ENCODE assay signal across 8 cellular contexts in the genomic region with DNA sequence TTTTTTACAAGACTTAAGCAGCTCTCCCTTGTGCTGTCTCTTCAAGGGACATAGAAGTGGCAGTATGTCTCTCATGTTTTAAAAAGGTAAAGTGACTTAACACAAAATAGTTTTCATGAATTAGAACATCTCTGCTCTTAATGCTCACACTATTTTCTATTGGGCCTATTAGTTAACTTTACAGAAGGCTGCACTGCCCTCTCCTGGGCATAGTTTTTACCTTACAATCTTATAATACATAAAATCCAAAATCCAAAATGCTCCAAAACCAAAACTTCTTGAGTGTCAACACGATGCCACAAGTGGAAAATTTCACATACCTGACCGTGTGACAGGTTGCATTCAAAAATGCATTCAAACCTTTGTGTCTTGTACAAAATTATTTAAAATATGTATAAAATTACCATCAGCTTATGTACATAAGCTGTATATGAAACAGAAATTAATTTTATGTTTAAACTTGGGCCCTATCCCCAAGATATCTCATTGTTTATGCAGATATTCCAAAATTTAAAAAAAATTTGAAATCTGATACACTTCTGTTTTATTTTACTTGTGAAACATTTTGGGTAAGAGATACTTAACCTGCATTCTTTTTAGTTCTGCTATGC. TPM values are rescaled to one million over a fixed set of nuclear protein-coding genes. Genes with fewer than 3 reads are reported as not detected.
DNase-seq lines count a peak whose midpoint lies in the region; ATAC-seq and TF ChIP-seq lines count a peak whose summit lies in the region.

No MANE protein-coding gene starts in this region.

- intact Hi-C loops in Calu3 (cut with micrococcal nuclease; ENCODE audit: unreplicated experiment), result loop anchor here (1.0 to 2.0 kb wide), 3 partner anchors 23 to 63 kb away; no protein-coding TSS in a partner anchor

- H3K4me1 Mint-ChIP-seq in Calu3 (ENCODE audit: low read depth, unreplicated experiment) (peaks cover 28% of the 10 kb centered on the region), mesothelial cell of epicardium (peaks cover 53% of the 10 kb centered on the region), type B pancreatic cell (ENCODE audit: unreplicated experiment) (peaks cover 36% of the 10 kb centered on the region)

- H3K4me3 Mint-ChIP-seq in Calu3 (ENCODE audit: low read depth, unreplicated experiment) (no peak overlapping the region), mesothelial cell of epicardium (no peak overlapping the region), type B pancreatic cell (no peak overlapping the region)

- TF ChIP-seq CTCF in Calu3 (IDR thresholded peaks at IDR 0.05; ENCODE audit: unreplicated experiment) (peak; percentile 48), WI38 (IDR thresholded peaks at IDR 0.05; ENCODE audit: low read depth, low read length) (peak; percentile 17; the same call in 1 of the 2 replicates), mesothelial cell of epicardium (IDR thresholded peaks at IDR 0.05; ENCODE audit: unreplicated experiment) (peak; percentile 45), type B pancreatic cell (conservative IDR thresholded peaks at IDR 0.05) (peak; percentile 84)

- no peak overlapping the region for H3K4me3 ChIP-seq in WI38 (ENCODE audit: low read depth, low read length)

- CTCF ChIA-PET in Calu3 (lab: Charles Lee), result interaction anchor here (1.1 to 2.3 kb wide), 2 partner anchors 56 to 98 kb away, joined by 6 to 24 read pairs; no protein-coding TSS in a partner anchor

- H3K9me3 Mint-ChIP-seq in Calu3 (ENCODE audit: low read depth, unreplicated experiment) (no peaks in the 10 kb centered on the region), mesothelial cell of epicardium (no peaks in the 10 kb centered on the region), type B pancreatic cell (no peaks in the 10 kb centered on the region)

- H3K27ac Mint-ChIP-seq in Calu3 (ENCODE audit: unreplicated experiment) (no peak overlapping the region), mesothelial cell of epicardium (no peak overlapping the region), type B pancreatic cell (no peak overlapping the region)

- BruUV-seq in Calu3 (replicated peaks; lab: Mats Ljungman, UMichigan), result no TSS peak

- ATAC-seq in GM21367 (IDR thresholded peaks at IDR 0.05; ENCODE audit: unreplicated experiment), result peak; percentile 65
- ATAC-seq in GM21381 (IDR thresholded peaks at IDR 0.05; ENCODE audit: unreplicated experiment), result no peak

- no peaks in the 10 kb centered on the region for H3K27me3 Mint-ChIP-seq in Calu3 (ENCODE audit: unreplicated experiment)
- no peaks in the 10 kb centered on the region for H3K27me3 Mint-ChIP-seq in mesothelial cell of epicardium (ENCODE audit: low read depth)
- H3K27me3 Mint-ChIP-seq in type B pancreatic cell, result no peaks in the 10 kb centered on the region

- DNase-seq in Calu3 (peak; percentile 37), NCI-H1092 (lab: John Stamatoyannopoulos, UW) (peak; percentile 58), dermis blood vessel endothelial cell (peak; percentile 74), mesothelial cell of epicardium (ENCODE audit: low spot score in 2 of 2, unreplicated experiment in 2 of 2) (no peak), type B pancreatic cell (ENCODE audit: extremely low spot score, unreplicated experiment) (no peak)

- H3K36me3 Mint-ChIP-seq in Calu3 (ENCODE audit: insufficient read depth, unreplicated experiment), result peaks cover 28% of the 10 kb centered on the region
- peaks cover 10% of the 10 kb centered on the region for H3K36me3 Mint-ChIP-seq in mesothelial cell of epicardium
- peaks cover 9% of the 10 kb centered on the region for H3K36me3 Mint-ChIP-seq in type B pancreatic cell

RNA-seq across cellular contexts. Expression of a gene that starts 25.8 kb away (rescaled TPM):
- total RNA-seq in Calu3 (2022) (124 and 126 TPM in 2 replicates), dermis blood vessel endothelial cell (106 and 116 TPM in 2 replicates), mesothelial cell of epicardium (131 to 146 TPM (median 137 TPM) in 3 replicates), type B pancreatic cell (ENCODE audit: low replicate concordance) (91.1 and 135 TPM in 2 replicates)

Comparison
In these comparisons a context has a peak if more than half of its experiments do, and no peak if none do; other contexts are left out.
1. DNase-seq: peak in Calu3 (single experiment), NCI-H1092 (single experiment) and dermis blood vessel endothelial cell (single experiment); none in mesothelial cell of epicardium (0 of 2) and type B pancreatic cell (single experiment).
2. CTCF ChIP-seq: peak in every context shown above with its lines; median percentile 84 in type B pancreatic cell; 48 in Calu3; 45 in mesothelial cell of epicardium; 17 in WI38.